1 cellular context compared by ENCODE assay signal in genomic region chr6:158780963-158781691, GRCh38.
TF ChIP-seq lines count a peak whose summit lies in the region.

No MANE protein-coding gene starts in this region.

TF ChIP-seq in H1, 55 proteins besides CTCF, POLR2A, EP300 and RAD21 (continued from another document):
- TF ChIP-seq JUND (IDR thresholded peaks at IDR 0.05; ENCODE audit: low read length) = no peak
- no peak for TF ChIP-seq PHF8 (conservative IDR thresholded peaks at IDR 0.05; ENCODE audit: low read depth, low read length)
- no peak for TF ChIP-seq NRF1 (IDR thresholded peaks at IDR 0.05; ENCODE audit: low read depth, low read length)
- no peak for TF ChIP-seq TCF12 (IDR thresholded peaks at IDR 0.05; ENCODE audit: low read depth, low read length)
TF ChIP-seq in H1: peak in this region for 0.
